ENCODE assay signal across 22 cellular contexts in the genomic region with DNA sequence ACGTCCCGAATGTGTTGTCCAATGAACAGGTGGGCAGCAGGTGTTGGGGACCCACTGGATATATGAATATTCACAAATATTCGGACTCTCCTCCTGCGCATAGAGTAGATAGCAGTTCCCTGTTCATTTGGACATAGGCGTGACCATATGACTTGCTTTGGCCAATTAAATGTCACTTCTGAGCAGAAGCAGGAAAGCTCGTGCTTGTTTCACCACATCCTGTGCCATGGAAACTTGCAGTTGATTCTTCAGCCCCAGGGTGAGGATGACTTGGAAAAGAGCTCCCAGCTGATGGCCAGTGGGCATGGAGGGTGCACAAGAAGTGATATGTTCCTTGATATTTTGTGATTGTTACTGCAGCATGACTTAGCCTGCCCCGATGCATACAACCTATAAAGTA. TPM values are rescaled to one million over a fixed set of nuclear protein-coding genes. Genes with fewer than 3 reads are reported as not detected.
DNase-seq lines count a peak whose midpoint lies in the region; TF ChIP-seq lines count a peak whose summit lies in the region.
"Had no signal": no experiment of that assay in that cellular context is flagged by ENCODE, and none has a peak within 500 bp of the region (broad histone marks: within the 10 kb centered on the region; RNA-seq: fewer than 3 reads in every experiment).

No MANE protein-coding gene starts in this region.

- H2BK15ac ChIP-seq in neuronal stem cell (ENCODE audit: low read length) = no peak overlapping the region

- no peak overlapping the region for H2BK5ac ChIP-seq in neuronal stem cell (ENCODE audit: low read length)

- H3K79me1 ChIP-seq in neuronal stem cell (ENCODE audit: low read depth, low read length) = no peaks in the 10 kb centered on the region

- H3K9me3 ChIP-seq in skeletal muscle satellite cell (replicated peaks; ENCODE audit: low read length) = no peaks in the 10 kb centered on the region
- H3K9me3 ChIP-seq in neuronal stem cell (replicated peaks in 1 of 2; ENCODE audit: control insufficient read depth in 2 of 2, insufficient read depth in 1 of 2, low read depth in 1 of 2, low read length in 2 of 2) = peaks cover 0 to 3% of the 10 kb centered on the region in 2 donors
- H3K9me3 ChIP-seq: Caco-2 had no signal

- no peaks in the 10 kb centered on the region for H3K27me3 ChIP-seq in skeletal muscle satellite cell (ENCODE audit: control insufficient read depth, insufficient read depth, low read length)
- H3K27me3 ChIP-seq in neuronal stem cell (ENCODE audit: control insufficient read depth in 3 of 3, insufficient read depth in 3 of 3, low read depth in 1 of 3, low read length in 3 of 3) = no peaks in the 10 kb centered on the region
- H3K27me3 ChIP-seq: brain microvascular endothelial cell, hepatocyte had no signal

- DNase-seq in ELR (ENCODE audit: low read depth) (peak; percentile 40), RPMI7951 (ENCODE audit: low read depth) (peak; percentile 66), foreskin melanocyte (peak; percentile 52), erythroblast (lab: John Stamatoyannopoulos, UW) (no peak), neuronal stem cell (ENCODE audit: low spot score) (no peak), progenitor cell of endocrine pancreas (ENCODE audit: low spot score, unreplicated experiment) (no peak)
- DNase-seq in activated effector memory CD4-positive, alpha-beta T cell treated with anti-CD3 and anti-CD28 coated beads, Interleukin-2, amount 50 U/mL, for 16 hours = no peak
- DNase-seq: activated CD4-positive, alpha-beta T cell treated with anti-CD3 and anti-CD28 coated beads, Interleukin-2, amount 10 ng/mL, durations not matched to agents 24 days and 14 days; activated gamma-delta T cell treated with Interleukin-2 at 50 U/mL for 16 hours; activated naive CD8-positive, alpha-beta T cell treated with anti-CD3 and anti-CD28 coated beads, Interleukin-2, amount 50 U/mL, for 24 hours; activated T-cell treated with anti-CD3 and anti-CD28 coated beads, Interleukin-2, amount 50 U/mL, for 24 hours; brain microvascular endothelial cell; Caco-2; effector CD4-positive, alpha-beta T cell; NCI-H2171; PC-3; SHP77; T-helper 9 cell had no signal

- WGBS in neuronal stem cell (ENCODE audit: extremely low coverage in 2 of 2, insufficient read length in 2 of 2, insufficient replicate concordance in 1 of 2), 2 donors = no CpG with 5 or more reads among the region's 7 CpGs

- H3K4me2 ChIP-seq in skeletal muscle satellite cell (ENCODE audit: low read length) = peak overlapping the region; percentile 11
- no peak overlapping the region for H3K4me2 ChIP-seq in neuronal stem cell (ENCODE audit: insufficient read depth, low read length, poor library complexity, severe bottlenecking)

- H3K27ac Mint-ChIP-seq in progenitor cell of endocrine pancreas = no peak overlapping the region
- H3K27ac Mint-ChIP-seq: activated CD4-positive, alpha-beta T cell treated with anti-CD3 and anti-CD28 coated beads, Interleukin-2, amount 10 ng/mL, durations not matched to agents 24 days and 14 days; activated naive CD8-positive, alpha-beta T cell treated with anti-CD3 and anti-CD28 coated beads, Interleukin-2, amount 50 U/mL, for 24 hours; activated T-cell treated with anti-CD3 and anti-CD28 coated beads, Interleukin-2, amount 50 U/mL, for 24 hours; memory B cell had no signal

- H3K9ac ChIP-seq in skeletal muscle satellite cell (ENCODE audit: low read depth, low read length) (no peak overlapping the region), neuronal stem cell (ENCODE audit: low read depth, low read length, poor library complexity) (no peak overlapping the region)

- no peaks in the 10 kb centered on the region for H3K9me3 Mint-ChIP-seq in progenitor cell of endocrine pancreas (ENCODE audit: low read depth)
- H3K9me3 Mint-ChIP-seq: activated CD4-positive, alpha-beta T cell treated with anti-CD3 and anti-CD28 coated beads, Interleukin-2, amount 10 ng/mL, durations not matched to agents 24 days and 14 days; activated naive CD8-positive, alpha-beta T cell treated with anti-CD3 and anti-CD28 coated beads, Interleukin-2, amount 50 U/mL, for 24 hours; activated T-cell treated with anti-CD3 and anti-CD28 coated beads, Interleukin-2, amount 50 U/mL, for 24 hours; memory B cell had no signal

- H3K14ac ChIP-seq in neuronal stem cell (ENCODE audit: low read length) = no peak overlapping the region

- H2BK12ac ChIP-seq in neuronal stem cell (ENCODE audit: low read length) = no peak overlapping the region

- H3K4me1 ChIP-seq in skeletal muscle satellite cell (ENCODE audit: control insufficient read depth, insufficient read depth, low read length) (no peaks in the 10 kb centered on the region), neuronal stem cell (ENCODE audit: control insufficient read depth in 2 of 2, insufficient read depth in 1 of 2, low read depth in 1 of 2, low read length in 2 of 2) (peaks cover 2 to 16% of the 10 kb centered on the region in 2 donors)

- H3K4me3 ChIP-seq in skeletal muscle satellite cell (ENCODE audit: low read length) = no peak overlapping the region
- no peak overlapping the region for H3K4me3 ChIP-seq in neuronal stem cell (ENCODE audit: low read length in 2 of 2)
- H3K4me3 ChIP-seq: hepatocyte had no signal

- no peak overlapping the region for H3K23ac ChIP-seq in neuronal stem cell (ENCODE audit: low read depth, low read length, poor library complexity)

- TF ChIP-seq POLR2A in erythroblast (IDR thresholded peaks at IDR 0.05; ENCODE audit: low read length) = no peak

- H4K8ac ChIP-seq in neuronal stem cell (ENCODE audit: low read depth, low read length) = no peak overlapping the region

- H4K91ac ChIP-seq in neuronal stem cell (ENCODE audit: low read depth, low read length, poor library complexity) = no peak overlapping the region

- peaks cover 13% of the 10 kb centered on the region for H3K27me3 Mint-ChIP-seq in progenitor cell of endocrine pancreas
- H3K27me3 Mint-ChIP-seq: activated CD4-positive, alpha-beta T cell treated with anti-CD3 and anti-CD28 coated beads, Interleukin-2, amount 10 ng/mL, durations not matched to agents 24 days and 14 days; activated naive CD8-positive, alpha-beta T cell treated with anti-CD3 and anti-CD28 coated beads, Interleukin-2, amount 50 U/mL, for 24 hours; activated T-cell treated with anti-CD3 and anti-CD28 coated beads, Interleukin-2, amount 50 U/mL, for 24 hours; memory B cell had no signal

- no peak overlapping the region for H3K4ac ChIP-seq in neuronal stem cell (ENCODE audit: low read length)

- no peak overlapping the region for H2AFZ ChIP-seq in neuronal stem cell (ENCODE audit: low read length)
- H2AFZ ChIP-seq: hepatocyte had no signal

- no peak overlapping the region for H2BK120ac ChIP-seq in neuronal stem cell (ENCODE audit: low read depth, low read length)

- H3K4me1 Mint-ChIP-seq in progenitor cell of endocrine pancreas (ENCODE audit: low read depth) = peaks cover 8% of the 10 kb centered on the region
- H3K4me1 Mint-ChIP-seq: activated CD4-positive, alpha-beta T cell treated with anti-CD3 and anti-CD28 coated beads, Interleukin-2, amount 10 ng/mL, durations not matched to agents 24 days and 14 days; activated naive CD8-positive, alpha-beta T cell treated with anti-CD3 and anti-CD28 coated beads, Interleukin-2, amount 50 U/mL, for 24 hours; memory B cell had no signal

- no peak overlapping the region for H3K4me3 Mint-ChIP-seq in progenitor cell of endocrine pancreas (ENCODE audit: low read depth)
- H3K4me3 Mint-ChIP-seq: activated CD4-positive, alpha-beta T cell treated with anti-CD3 and anti-CD28 coated beads, Interleukin-2, amount 10 ng/mL, durations not matched to agents 24 days and 14 days; activated naive CD8-positive, alpha-beta T cell treated with anti-CD3 and anti-CD28 coated beads, Interleukin-2, amount 50 U/mL, for 24 hours; activated T-cell treated with anti-CD3 and anti-CD28 coated beads, Interleukin-2, amount 50 U/mL, for 24 hours; memory B cell had no signal

- H3K36me3 Mint-ChIP-seq in progenitor cell of endocrine pancreas (ENCODE audit: insufficient read depth) = no peaks in the 10 kb centered on the region
- H3K36me3 Mint-ChIP-seq: memory B cell had no signal

- no peak overlapping the region for H3K18ac ChIP-seq in neuronal stem cell (ENCODE audit: low read length)

- H2AK5ac ChIP-seq in neuronal stem cell (ENCODE audit: low read depth, low read length) = no peak overlapping the region

- no peak overlapping the region for H3K27ac ChIP-seq in neuronal stem cell (replicated peaks; ENCODE audit: low read length)
- H3K27ac ChIP-seq: brain microvascular endothelial cell, C4-2B, hepatocyte had no signal

- TF ChIP-seq CTCF in progenitor cell of endocrine pancreas (IDR thresholded peaks at IDR 0.05; ENCODE audit: unreplicated experiment) = no peak

- H3K36me3 ChIP-seq in skeletal muscle satellite cell (ENCODE audit: insufficient read depth, low read length) = no peaks in the 10 kb centered on the region
- H3K36me3 ChIP-seq in neuronal stem cell (replicated peaks in 1 of 2; ENCODE audit: control insufficient read depth in 2 of 2, insufficient read depth in 2 of 2, low read length in 2 of 2) = no peaks in the 10 kb centered on the region
- H3K36me3 ChIP-seq: brain microvascular endothelial cell had no signal

RNA-seq across cellular contexts. Expression of a gene that starts 52.6 kb away (rescaled TPM):
- 31.2 and 51.8 TPM in 2 replicates for total RNA-seq in RPMI7951 (2014; rRNA removed; shearing (Covaris generic))
- total RNA-seq in skeletal muscle satellite cell (2012; rRNA removed) = 43.2 and 49.2 TPM in 2 replicates
- 12.6 TPM for polyA plus RNA-seq in neuronal stem cell (2013, experiment 1 of 2)
- polyA plus RNA-seq in neuronal stem cell (2013, experiment 2 of 2) = 10.1 TPM
- total RNA-seq in progenitor cell of endocrine pancreas = 22.4 and 23.2 TPM in 2 replicates

Comparison
In these comparisons a context has a peak if more than half of its experiments do, and no peak if none do; other contexts are left out.
1. DNase-seq: peak in ELR (single experiment), RPMI7951 (single experiment) and foreskin melanocyte (single experiment); none in erythroblast (0 of 2), activated effector memory CD4-positive, alpha-beta T cell treated with anti-CD3 and anti-CD28 coated beads, Interleukin-2, amount 50 U/mL, for 16 hours (single experiment), neuronal stem cell (single experiment) and progenitor cell of endocrine pancreas (single experiment).